ENCODE assay signal across 18 cellular contexts in the genomic region with DNA sequence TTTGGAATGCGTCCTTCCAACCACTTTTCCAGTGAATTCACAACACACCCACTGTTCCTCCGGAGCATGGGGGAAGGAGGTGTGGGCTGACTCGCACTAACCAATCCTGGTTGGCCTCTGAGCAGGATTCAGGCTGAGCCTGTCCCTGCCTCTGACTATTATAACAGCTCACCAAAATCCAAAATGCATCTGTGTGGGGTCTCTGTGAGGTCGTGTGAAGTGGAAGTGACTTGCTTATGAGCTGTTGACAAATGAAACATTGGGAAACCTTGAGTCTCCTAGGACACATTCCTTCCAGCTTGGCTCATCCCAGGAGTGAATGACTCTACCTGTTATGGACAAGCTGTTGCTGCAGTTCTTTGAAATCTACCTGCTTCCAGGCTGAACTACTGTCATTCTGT. TPM values are rescaled to one million over a fixed set of nuclear protein-coding genes. Genes with fewer than 3 reads are reported as not detected.
DNase-seq lines count a peak whose midpoint lies in the region; ATAC-seq, FAIRE-seq and TF ChIP-seq lines count a peak whose summit lies in the region.
"Had no signal": no experiment of that assay in that cellular context is flagged by ENCODE, and none has a peak within 500 bp of the region (broad histone marks: within the 10 kb centered on the region; RNA-seq: fewer than 3 reads in every experiment).

No MANE protein-coding gene starts in this region.

- TF ChIP-seq EP300 in HepG2 (IDR thresholded peaks at IDR 0.05; ENCODE audit: low read depth in 2 of 2, low read length in 2 of 2) (no peak), HepG2 (CRISPR knock-in tag; IDR thresholded peaks at IDR 0.05; ENCODE audit: borderline replicate concordance) (no peak)

- H3K9me3 Mint-ChIP-seq in CD4-positive, alpha-beta T cell = no peaks in the 10 kb centered on the region
- H3K9me3 Mint-ChIP-seq: CD8-positive, alpha-beta memory T cell had no signal

- peaks cover 10 to 80% of the 10 kb centered on the region in 2 experiments for H3K27me3 ChIP-seq in HepG2 (ENCODE audit: control insufficient read depth in 1 of 2, insufficient read depth in 2 of 2, low read length in 2 of 2)
- H3K27me3 ChIP-seq in right lobe of liver = no peaks in the 10 kb centered on the region
- H3K27me3 ChIP-seq in brain microvascular endothelial cell (replicated peaks) = peaks cover 5% of the 10 kb centered on the region
- H3K27me3 ChIP-seq in CD4-positive, alpha-beta T cell (ENCODE audit: control insufficient read depth, insufficient read depth, low read length) = peaks cover 44% of the 10 kb centered on the region

- peaks cover 5% of the 10 kb centered on the region; the same call in 1 of the 2 replicates for H3K4me1 ChIP-seq in HepG2 (ENCODE audit: insufficient read depth, low read length)
- H3K4me1 ChIP-seq in right lobe of liver = peaks cover 0 to 3% (median 0%) of the 10 kb centered on the region in 4 donors
- H3K4me1 ChIP-seq: HAP-1 had no signal

- FAIRE-seq in HepG2 (lab: Jason Lieb, UNC) (no peak), urothelium cell line (lab: Jason Lieb, UNC) (peak; percentile 96)
- FAIRE-seq: A204.1, endometrium had no signal

- DNase-seq in HepG2 (ENCODE audit: low spot score) (peak; percentile 35), right lobe of liver (no peak), brain microvascular endothelial cell (peak; percentile 48), islet precursor cell (peak; percentile 90), urothelium cell line (ENCODE audit: low spot score) (peak; percentile 85), HK-2 (ENCODE audit: unreplicated experiment) (no peak)
- DNase-seq in effector CD8-positive, alpha-beta T cell (lab: John Stamatoyannopoulos, UW) = no peak
- no peak for DNase-seq in CD4-positive, alpha-beta T cell
- DNase-seq: CD8-positive, alpha-beta memory T cell; NCI-H1436; NCI-H446 treated with DMSO at 0.1 percent for 48 hours had no signal

- BruUV-seq in HepG2 (replicated peaks; lab: Mats Ljungman, UMichigan) = no TSS peak

- no peak overlapping the region for H3K4me3 Mint-ChIP-seq in CD4-positive, alpha-beta T cell
- H3K4me3 Mint-ChIP-seq: CD8-positive, alpha-beta memory T cell had no signal

- no peak for TF ChIP-seq RAD21 in HepG2 (CRISPR knock-in tag; IDR thresholded peaks at IDR 0.05)

- POLR2A ChIA-PET in HepG2 (lab: Yijun Ruan, JAX) = no interaction called here
- POLR2A ChIA-PET in CD4-positive, alpha-beta T cell (lab: Charles Lee) = no interaction called here

- ATAC-seq in HepG2 (no peak; the same call in 2 of the 3 replicates), right lobe of liver (no peak)
- ATAC-seq in CD4-positive, alpha-beta T cell (ENCODE audit: poor library complexity) = no peak

- H4K20me1 ChIP-seq in HepG2 (ENCODE audit: insufficient read depth, low read length) = no peaks in the 10 kb centered on the region

- no peak for TF ChIP-seq POLR2A in HepG2 (IDR thresholded peaks at IDR 0.05; ENCODE audit: insufficient read depth in 1 of 2, low read depth in 2 of 2, low read length in 2 of 2)
- no peak for TF ChIP-seq POLR2A in right lobe of liver (IDR thresholded peaks at IDR 0.05)

- H3K9ac ChIP-seq in HepG2 (ENCODE audit: insufficient read depth, low read depth, low read length) = no peak overlapping the region

- no peak overlapping the region for H3K27ac ChIP-seq in HepG2 (ENCODE audit: extremely low read length, insufficient read depth, low read length)
- H3K27ac ChIP-seq in right lobe of liver = no peak overlapping the region
- H3K27ac ChIP-seq in brain microvascular endothelial cell = no peak overlapping the region
- no peak overlapping the region for H3K27ac ChIP-seq in CD4-positive, alpha-beta T cell (ENCODE audit: low read depth, low read length)
- H3K27ac ChIP-seq: cardiac muscle cell, hepatocyte, thoracic aorta had no signal

- CTCF ChIA-PET in HepG2 (lab: Yijun Ruan, JAX; ENCODE audit: low intra/inter-chr PET ratio, low total read pairs) = no interaction called here
- CTCF ChIA-PET in CD4-positive, alpha-beta T cell (lab: Charles Lee) = no interaction called here

- TF ChIP-seq CTCF in HepG2 (CRISPR knock-in tag; IDR thresholded peaks at IDR 0.05) = no peak
- TF ChIP-seq CTCF in right lobe of liver (IDR thresholded peaks at IDR 0.05) = no peak
- no peak for TF ChIP-seq CTCF in brain microvascular endothelial cell (IDR thresholded peaks at IDR 0.05; ENCODE audit: low read depth, low read length, missing control alignments)
- no peak for TF ChIP-seq CTCF in CD4-positive, alpha-beta T cell (IDR thresholded peaks at IDR 0.05)

- H3K9me3 ChIP-seq in HepG2 (ENCODE audit: low read length) (no peaks in the 10 kb centered on the region), right lobe of liver (no peaks in the 10 kb centered on the region)
- H3K9me3 ChIP-seq in CD4-positive, alpha-beta T cell (ENCODE audit: control insufficient read depth, low read length) = no peaks in the 10 kb centered on the region
- H3K9me3 ChIP-seq: HAP-1, thoracic aorta had no signal

- in situ Hi-C loops in HepG2 (cut with HindIII; ENCODE audit: extremely low pct_ligation_motif_present, low pct_unique_long_range_greater_than_20kb) = no loop called here
- in situ Hi-C loops in brain microvascular endothelial cell (cut with HindIII; ENCODE audit: low pct_ligation_motif_present, low sequenced_read_pairs) = no loop called here

- H3K4me2 ChIP-seq in HepG2 (ENCODE audit: low read depth, low read length) = no peak overlapping the region
- H3K4me2 ChIP-seq: hepatocyte had no signal

- H3K4me3 ChIP-seq in HepG2 (replicated peaks in 1 of 3; ENCODE audit: insufficient read depth in 1 of 3, low read depth in 2 of 3, low read length in 3 of 3) = no peak overlapping the region
- H3K4me3 ChIP-seq in right lobe of liver = no peak overlapping the region
- H3K4me3 ChIP-seq in brain microvascular endothelial cell (ENCODE audit: low read depth, low read length) = no peak overlapping the region
- H3K4me3 ChIP-seq: cardiac muscle cell, HAP-1, hepatocyte, lung, thoracic aorta had no signal

- H3K4me1 Mint-ChIP-seq in CD4-positive, alpha-beta T cell (ENCODE audit: low read depth) = no peaks in the 10 kb centered on the region
- H3K4me1 Mint-ChIP-seq: CD8-positive, alpha-beta memory T cell had no signal

- peaks cover 65% of the 10 kb centered on the region for H3K27me3 Mint-ChIP-seq in CD4-positive, alpha-beta T cell

- H3K27ac Mint-ChIP-seq in CD4-positive, alpha-beta T cell = no peak overlapping the region
- H3K27ac Mint-ChIP-seq: CD8-positive, alpha-beta memory T cell had no signal

- H3K36me3 ChIP-seq in HepG2 (replicated peaks in 1 of 2; ENCODE audit: control insufficient read depth in 1 of 2, insufficient read depth in 2 of 2, low read length in 2 of 2) = no peaks in the 10 kb centered on the region
- no peaks in the 10 kb centered on the region for H3K36me3 ChIP-seq in right lobe of liver
- no peaks in the 10 kb centered on the region for H3K36me3 ChIP-seq in brain microvascular endothelial cell (replicated peaks)
- H3K36me3 ChIP-seq: cardiac muscle cell, HAP-1, thoracic aorta had no signal

- intact Hi-C loops in HepG2 (cut with micrococcal nuclease; ENCODE audit: unreplicated experiment) (no loop called here), right lobe of liver (cut with DNase I) (no loop called here)
- intact Hi-C loops in CD4-positive, alpha-beta T cell (cut with DNase I, micrococcal nuclease) = no loop called here

- no peak overlapping the region for H2AFZ ChIP-seq in HepG2 (ENCODE audit: low read length)
- H2AFZ ChIP-seq: hepatocyte had no signal

- no peaks in the 10 kb centered on the region for H3K36me3 Mint-ChIP-seq in CD4-positive, alpha-beta T cell (ENCODE audit: low read depth)
- H3K36me3 Mint-ChIP-seq: CD8-positive, alpha-beta memory T cell had no signal

- WGBS in HepG2 (ENCODE audit: low lambda C conversion rate) = 11% methylated on average over 3 of the region's 4 CpGs
- 63% methylated on average over 4 of the region's 4 CpGs for WGBS in right lobe of liver (ENCODE audit: insufficient coverage, low coverage, low lambda C conversion rate, missing lambda C conversion rate)

- H3K79me2 ChIP-seq in HepG2 (ENCODE audit: insufficient read depth, low read length) = no peaks in the 10 kb centered on the region
- H3K79me2 ChIP-seq: hepatocyte had no signal

RNA-seq across cellular contexts. Expression of a gene that starts 1.5 kb away (rescaled TPM):
- total RNA-seq in HepG2 (2016; rRNA removed; fragmentation: Illumina TruSeq; extraction: Trizol) = not detected in 2 replicates
- not detected in 2 replicates for total RNA-seq in HepG2 (2016; cell fraction: cytosol; rRNA removed; fragmentation: Illumina TruSeq; extraction: Trizol; ENCODE audit: low read depth)
- total RNA-seq in HepG2 (2016; cell fraction: insoluble cytoplasmic fraction; rRNA removed; fragmentation: Illumina TruSeq; extraction: Trizol) = not detected in 2 replicates
- not detected in 2 replicates for total RNA-seq in HepG2 (2016; cell fraction: membrane; rRNA removed; fragmentation: Illumina TruSeq; extraction: Trizol)
- not detected in 2 replicates for total RNA-seq in HepG2 (2016; cell fraction: nucleus; rRNA removed; fragmentation: Illumina TruSeq; extraction: Trizol)
- not detected in 2 replicates for polyA plus RNA-seq in HepG2 (2011; rRNA removed)
- 0.04 TPM in 1 of 2 replicates, not detected in the other for polyA plus RNA-seq in HepG2 (2011; cell fraction: cytosol; rRNA removed)
- not detected in 2 replicates for polyA plus RNA-seq in HepG2 (2011; cell fraction: nucleus; rRNA removed)
- not detected in 2 replicates for polyA plus RNA-seq in HepG2 (2012)
- polyA plus RNA-seq in HepG2 (2016; cell fraction: cytosol; fragmentation: Illumina TruSeq; extraction: Trizol; ENCODE audit: low read depth) = not detected in 2 replicates
- polyA plus RNA-seq in HepG2 (2016; cell fraction: insoluble cytoplasmic fraction; fragmentation: Illumina TruSeq; extraction: Trizol; ENCODE audit: low read depth) = not detected in 2 replicates
- polyA plus RNA-seq in HepG2 (2016; cell fraction: membrane; fragmentation: Illumina TruSeq; extraction: Trizol; ENCODE audit: low read depth) = not detected in 2 replicates
- polyA plus RNA-seq in HepG2 (2016; cell fraction: nucleus; fragmentation: Illumina TruSeq; extraction: Trizol; ENCODE audit: insufficient read depth, low read depth) = not detected in 2 replicates
- not detected in 2 replicates for polyA minus RNA-seq in HepG2 (2011; rRNA and poly(A)+ RNA removed; ENCODE audit: low replicate concordance)
- polyA minus RNA-seq in HepG2 (2011; cell fraction: cytosol; rRNA and poly(A)+ RNA removed) = not detected in 2 replicates
- not detected in 2 replicates for polyA minus RNA-seq in HepG2 (2011; cell fraction: nucleus; rRNA and poly(A)+ RNA removed)
- not detected for total RNA-seq in right lobe of liver
- total RNA-seq in CD4-positive, alpha-beta T cell = not detected
- total RNA-seq: cardiac muscle cell; CD8-positive, alpha-beta memory T cell; hepatocyte; thoracic aorta had no signal
- polyA plus RNA-seq: cardiac muscle cell; CD8-positive, alpha-beta memory T cell; hepatocyte; lung had no signal

RNA-seq across cellular contexts. Expression of a gene that starts 52.4 kb away (rescaled TPM):
- total RNA-seq in HepG2 (2016; rRNA removed; fragmentation: Illumina TruSeq; extraction: Trizol) (9.9 and 13.5 TPM in 2 replicates), right lobe of liver (10 to 100 TPM in 2 of 6 experiments, 1 to 10 TPM in 4; 2.4 to 18.5 (median 9.0) TPM)
- total RNA-seq in HepG2 (2016; cell fraction: cytosol; rRNA removed; fragmentation: Illumina TruSeq; extraction: Trizol; ENCODE audit: low read depth) = 2.6 and 3.9 TPM in 2 replicates
- 11.1 and 12.0 TPM in 2 replicates for total RNA-seq in HepG2 (2016; cell fraction: insoluble cytoplasmic fraction; rRNA removed; fragmentation: Illumina TruSeq; extraction: Trizol)
- 6.0 and 7.2 TPM in 2 replicates for total RNA-seq in HepG2 (2016; cell fraction: membrane; rRNA removed; fragmentation: Illumina TruSeq; extraction: Trizol)
- total RNA-seq in HepG2 (2016; cell fraction: nucleus; rRNA removed; fragmentation: Illumina TruSeq; extraction: Trizol) = 4.2 and 6.5 TPM in 2 replicates
- polyA plus RNA-seq in HepG2 (2011; rRNA removed) = 28.6 and 30.8 TPM in 2 replicates
- 30.2 and 44.7 TPM in 2 replicates for polyA plus RNA-seq in HepG2 (2011; cell fraction: cytosol; rRNA removed)
- 30.6 and 34.0 TPM in 2 replicates for polyA plus RNA-seq in HepG2 (2011; cell fraction: nucleus; rRNA removed)
- polyA plus RNA-seq in HepG2 (2012) = 5.6 and 18.7 TPM in 2 replicates
- 4.1 and 5.2 TPM in 2 replicates for polyA plus RNA-seq in HepG2 (2016; cell fraction: cytosol; fragmentation: Illumina TruSeq; extraction: Trizol; ENCODE audit: low read depth)
- polyA plus RNA-seq in HepG2 (2016; cell fraction: insoluble cytoplasmic fraction; fragmentation: Illumina TruSeq; extraction: Trizol; ENCODE audit: low read depth) = 13.8 and 14.5 TPM in 2 replicates
- 4.6 and 4.9 TPM in 2 replicates for polyA plus RNA-seq in HepG2 (2016; cell fraction: membrane; fragmentation: Illumina TruSeq; extraction: Trizol; ENCODE audit: low read depth)
- polyA plus RNA-seq in HepG2 (2016; cell fraction: nucleus; fragmentation: Illumina TruSeq; extraction: Trizol; ENCODE audit: insufficient read depth, low read depth) = 10.3 and 12.3 TPM in 2 replicates
- 60.5 and 149 TPM in 2 replicates for polyA minus RNA-seq in HepG2 (2011; rRNA and poly(A)+ RNA removed; ENCODE audit: low replicate concordance)
- polyA minus RNA-seq in HepG2 (2011; cell fraction: cytosol; rRNA and poly(A)+ RNA removed) = 20.5 and 20.8 TPM in 2 replicates
- polyA minus RNA-seq in HepG2 (2011; cell fraction: nucleus; rRNA and poly(A)+ RNA removed) = 8.5 and 14.0 TPM in 2 replicates
- under 1 TPM; 0.88 to 0.98 TPM for total RNA-seq in CD4-positive, alpha-beta T cell

Comparison
In these comparisons a context has a peak if more than half of its experiments do, and no peak if none do; other contexts are left out.
1. DNase-seq: peak in HepG2 (single experiment), brain microvascular endothelial cell (single experiment), islet precursor cell (single experiment) and urothelium cell line (single experiment); none in right lobe of liver (0 of 3), effector CD8-positive, alpha-beta T cell (single experiment), CD4-positive, alpha-beta T cell (0 of 10) and HK-2 (single experiment).